Comparison of ENCODE assay signal across 1 cellular context in genomic region chr3:133168025-133168401, GRCh38.
TF ChIP-seq lines count a peak whose summit lies in the region.

No MANE protein-coding gene starts in this region.

TF ChIP-seq in GM23338, 12 proteins besides CTCF, POLR2A, EP300 and RAD21 (continued from another document):
- TF ChIP-seq ZNF462 (CRISPR knock-in tag; IDR thresholded peaks at IDR 0.05): no peak
TF ChIP-seq in GM23338: peak in this region for 0.
